18 cellular contexts compared by ENCODE assay signal in the genomic region with DNA sequence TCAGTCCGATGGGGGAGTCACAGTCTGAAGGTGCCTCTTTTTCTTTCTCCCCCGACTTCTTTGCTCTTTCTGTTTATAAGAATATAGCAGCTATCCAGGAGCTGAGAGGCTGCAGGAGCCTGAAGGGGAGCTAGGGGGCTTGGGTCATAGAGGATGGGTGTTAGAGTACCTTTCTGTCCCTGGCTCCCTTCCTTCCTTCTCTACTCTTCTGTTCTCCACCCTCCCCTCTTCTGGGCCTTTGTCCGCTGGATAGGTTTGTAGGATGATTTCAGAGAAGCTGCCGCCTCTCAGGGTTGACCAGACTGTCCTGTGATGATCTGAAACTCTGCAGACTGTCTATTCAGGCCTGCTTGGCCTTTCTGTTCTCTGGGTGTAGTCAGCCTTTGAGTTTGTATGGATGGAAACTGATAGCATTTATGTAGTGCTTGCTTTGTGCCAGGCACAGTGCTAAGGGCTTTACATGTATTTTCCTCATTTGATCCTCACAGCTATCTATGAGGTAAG. TPM values are rescaled to one million over a fixed set of nuclear protein-coding genes. Genes with fewer than 3 reads are reported as not detected.
DNase-seq lines count a peak whose midpoint lies in the region; ATAC-seq and TF ChIP-seq lines count a peak whose summit lies in the region.
"Had no signal": no experiment of that assay in that cellular context is flagged by ENCODE, and none has a peak within 500 bp of the region (broad histone marks: within the 10 kb centered on the region; RNA-seq: fewer than 3 reads in every experiment).

No MANE protein-coding gene starts in this region.

- CTCF ChIA-PET in HEK293 (lab: Yijun Ruan, JAX), result interaction anchor here (0.6 to 12.9 kb wide), 7 partner anchors 8 to 215 kb away, joined by 3 to 169 read pairs (median 3); no protein-coding TSS in a partner anchor

- no peak overlapping the region for H3K4me3 ChIP-seq in HEK293 (ENCODE audit: low read depth, low read length)
- H3K4me3 ChIP-seq: Peyer's patch had no signal

- H3K27me3 Mint-ChIP-seq in brain, result peaks cover 4% of the 10 kb centered on the region

- no peaks in the 10 kb centered on the region for H3K9me3 Mint-ChIP-seq in brain
- H3K9me3 Mint-ChIP-seq in stimulated activated effector memory CD8-positive, alpha-beta T cell treated with anti-CD3 and anti-CD28 coated beads, Interleukin-12 subunit alpha, Interleukin-12 subunit beta, amount 100 ng/mL, for 72 hours, result no peaks in the 10 kb centered on the region

- no peak overlapping the region for H3K27ac ChIP-seq in HEK293 (ENCODE audit: extremely low read depth, low read depth, low read length)
- H3K27ac ChIP-seq: HL-60, Peyer's patch had no signal

- peaks cover 40% of the 10 kb centered on the region for H3K4me1 Mint-ChIP-seq in brain
- H3K4me1 Mint-ChIP-seq in stimulated activated effector memory CD8-positive, alpha-beta T cell treated with anti-CD3 and anti-CD28 coated beads, Interleukin-12 subunit alpha, Interleukin-12 subunit beta, amount 100 ng/mL, for 72 hours, result no peaks in the 10 kb centered on the region
- H3K4me1 Mint-ChIP-seq: CD4-positive, alpha-beta memory T cell had no signal

- H3K9me3 ChIP-seq in HEK293 (ENCODE audit: control insufficient read depth, insufficient read depth, low read depth, low read length), result no peaks in the 10 kb centered on the region
- H3K9me3 ChIP-seq: Peyer's patch had no signal

- peak overlapping the region in 2 of 5 experiments; percentile 3 to 57 for H3K4me3 Mint-ChIP-seq in brain
- no peak overlapping the region for H3K4me3 Mint-ChIP-seq in stimulated activated effector memory CD8-positive, alpha-beta T cell treated with anti-CD3 and anti-CD28 coated beads, Interleukin-12 subunit alpha, Interleukin-12 subunit beta, amount 100 ng/mL, for 72 hours
- H3K4me3 Mint-ChIP-seq: CD4-positive, alpha-beta memory T cell had no signal

- peak; percentile 58 for DNase-seq in NCI-H82 (lab: John Stamatoyannopoulos, UW)
- DNase-seq in NCI-H82 treated with DMSO at 0.1 percent for 48 hours (lab: John Stamatoyannopoulos, UW; ENCODE audit: unreplicated experiment), result no peak
- DNase-seq in stimulated activated effector memory CD8-positive, alpha-beta T cell treated with anti-CD3 and anti-CD28 coated beads, Interleukin-12 subunit alpha, Interleukin-12 subunit beta, amount 100 ng/mL, for 72 hours (ENCODE audit: low spot score in 2 of 2), result no peak
- no peak for DNase-seq in DMS53 treated with DMSO at 0.1 percent for 48 hours (lab: John Stamatoyannopoulos, UW; ENCODE audit: unreplicated experiment)
- DNase-seq in NK-92 (lab: John Stamatoyannopoulos, UW; ENCODE audit: unreplicated experiment), result no peak
- DNase-seq: C1 segment of cervical spinal cord; CD4-positive, alpha-beta memory T cell; EL; GDM1; NCI-H774; OCI-M1; Peyer's patch; T-helper 2 cell had no signal

- H3K27ac Mint-ChIP-seq in brain, result peak overlapping the region in 4 of 5 experiments; percentile 38 to 81 (median 64)
- peak overlapping the region; percentile 48 for H3K27ac Mint-ChIP-seq in stimulated activated effector memory CD8-positive, alpha-beta T cell treated with anti-CD3 and anti-CD28 coated beads, Interleukin-12 subunit alpha, Interleukin-12 subunit beta, amount 100 ng/mL, for 72 hours
- H3K27ac Mint-ChIP-seq: CD4-positive, alpha-beta memory T cell had no signal

- 0 out of 2 replicates have a peak, but pooled peaks cover 3% of the 10 kb centered on the region for H3K4me1 ChIP-seq in HEK293 (ENCODE audit: control insufficient read depth, insufficient read depth, low read length)
- H3K4me1 ChIP-seq: Peyer's patch had no signal

- no peak for ATAC-seq in stimulated activated effector memory CD8-positive, alpha-beta T cell treated with anti-CD3 and anti-CD28 coated beads, Interleukin-12 subunit alpha, Interleukin-12 subunit beta, amount 100 ng/mL, for 72 hours
- ATAC-seq: SK-N-SH treated with all-trans-retinoic acid at 6 μM for 48 hours had no signal

- POLR2A ChIA-PET in HEK293 (lab: Yijun Ruan, JAX), result no interaction called here

- no peak for TF ChIP-seq CTCF in HEK293 (tag by site-specific recombination; IDR thresholded peaks at IDR 0.05)
- no peak for TF ChIP-seq CTCF in brain (conservative IDR thresholded peaks at IDR 0.05)

- peaks cover 66% of the 10 kb centered on the region for H3K36me3 Mint-ChIP-seq in brain
- H3K36me3 Mint-ChIP-seq in stimulated activated effector memory CD8-positive, alpha-beta T cell treated with anti-CD3 and anti-CD28 coated beads, Interleukin-12 subunit alpha, Interleukin-12 subunit beta, amount 100 ng/mL, for 72 hours, result peaks cover 25% of the 10 kb centered on the region
- H3K36me3 Mint-ChIP-seq: CD4-positive, alpha-beta memory T cell had no signal

- H3K36me3 ChIP-seq in HEK293 (ENCODE audit: control insufficient read depth in 2 of 2, insufficient read depth in 1 of 2, low read length in 2 of 2), result no peaks in the 10 kb centered on the region
- H3K36me3 ChIP-seq: Peyer's patch had no signal

TF ChIP-seq in HEK293, 187 proteins besides CTCF, POLR2A, EP300 and RAD21:
- no peak for TF ChIP-seq KLF16 (tag by site-specific recombination; IDR thresholded peaks at IDR 0.05)
- TF ChIP-seq, protein P1, sequence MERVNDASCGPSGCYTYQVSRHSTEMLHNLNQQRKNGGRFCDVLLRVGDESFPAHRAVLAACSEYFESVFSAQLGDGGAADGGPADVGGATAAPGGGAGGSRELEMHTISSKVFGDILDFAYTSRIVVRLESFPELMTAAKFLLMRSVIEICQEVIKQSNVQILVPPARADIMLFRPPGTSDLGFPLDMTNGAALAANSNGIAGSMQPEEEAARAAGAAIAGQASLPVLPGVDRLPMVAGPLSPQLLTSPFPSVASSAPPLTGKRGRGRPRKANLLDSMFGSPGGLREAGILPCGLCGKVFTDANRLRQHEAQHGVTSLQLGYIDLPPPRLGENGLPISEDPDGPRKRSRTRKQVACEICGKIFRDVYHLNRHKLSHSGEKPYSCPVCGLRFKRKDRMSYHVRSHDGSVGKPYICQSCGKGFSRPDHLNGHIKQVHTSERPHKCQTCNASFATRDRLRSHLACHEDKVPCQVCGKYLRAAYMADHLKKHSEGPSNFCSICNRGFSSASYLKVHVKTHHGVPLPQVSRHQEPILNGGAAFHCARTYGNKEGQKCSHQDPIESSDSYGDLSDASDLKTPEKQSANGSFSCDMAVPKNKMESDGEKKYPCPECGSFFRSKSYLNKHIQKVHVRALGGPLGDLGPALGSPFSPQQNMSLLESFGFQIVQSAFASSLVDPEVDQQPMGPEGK (tag by site-specific recombination; IDR thresholded peaks at IDR 0.05), result no peak
- TF ChIP-seq ZNF311 (tag by site-specific recombination; IDR thresholded peaks at IDR 0.05; ENCODE audit: borderline replicate concordance), result no peak
- no peak for TF ChIP-seq ZBTB48 (tag by site-specific recombination; IDR thresholded peaks at IDR 0.05)
- TF ChIP-seq, protein P2, sequence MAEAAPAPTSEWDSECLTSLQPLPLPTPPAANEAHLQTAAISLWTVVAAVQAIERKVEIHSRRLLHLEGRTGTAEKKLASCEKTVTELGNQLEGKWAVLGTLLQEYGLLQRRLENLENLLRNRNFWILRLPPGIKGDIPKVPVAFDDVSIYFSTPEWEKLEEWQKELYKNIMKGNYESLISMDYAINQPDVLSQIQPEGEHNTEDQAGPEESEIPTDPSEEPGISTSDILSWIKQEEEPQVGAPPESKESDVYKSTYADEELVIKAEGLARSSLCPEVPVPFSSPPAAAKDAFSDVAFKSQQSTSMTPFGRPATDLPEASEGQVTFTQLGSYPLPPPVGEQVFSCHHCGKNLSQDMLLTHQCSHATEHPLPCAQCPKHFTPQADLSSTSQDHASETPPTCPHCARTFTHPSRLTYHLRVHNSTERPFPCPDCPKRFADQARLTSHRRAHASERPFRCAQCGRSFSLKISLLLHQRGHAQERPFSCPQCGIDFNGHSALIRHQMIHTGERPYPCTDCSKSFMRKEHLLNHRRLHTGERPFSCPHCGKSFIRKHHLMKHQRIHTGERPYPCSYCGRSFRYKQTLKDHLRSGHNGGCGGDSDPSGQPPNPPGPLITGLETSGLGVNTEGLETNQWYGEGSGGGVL (tag by site-specific recombination; IDR thresholded peaks at IDR 0.05), result no peak
- TF ChIP-seq, protein P3, sequence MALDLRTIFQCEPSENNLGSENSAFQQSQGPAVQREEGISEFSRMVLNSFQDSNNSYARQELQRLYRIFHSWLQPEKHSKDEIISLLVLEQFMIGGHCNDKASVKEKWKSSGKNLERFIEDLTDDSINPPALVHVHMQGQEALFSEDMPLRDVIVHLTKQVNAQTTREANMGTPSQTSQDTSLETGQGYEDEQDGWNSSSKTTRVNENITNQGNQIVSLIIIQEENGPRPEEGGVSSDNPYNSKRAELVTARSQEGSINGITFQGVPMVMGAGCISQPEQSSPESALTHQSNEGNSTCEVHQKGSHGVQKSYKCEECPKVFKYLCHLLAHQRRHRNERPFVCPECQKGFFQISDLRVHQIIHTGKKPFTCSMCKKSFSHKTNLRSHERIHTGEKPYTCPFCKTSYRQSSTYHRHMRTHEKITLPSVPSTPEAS (tag by site-specific recombination; IDR thresholded peaks at IDR 0.05), result no peak
- no peak for TF ChIP-seq YY2 (tag by site-specific recombination; IDR thresholded peaks at IDR 0.05)
- peak; percentile 91 for TF ChIP-seq ZBTB17 (tag by site-specific recombination; IDR thresholded peaks at IDR 0.05)
TF ChIP-seq in HEK293: peak in this region for 1.

RNA-seq across cellular contexts. Expression of a gene that starts 26.3 kb away (rescaled TPM):
- polyA plus RNA-seq in brain (ENCODE audit: insufficient read depth, low read depth, low replicate concordance), result 6.7 TPM
- polyA plus RNA-seq: CD4-positive, alpha-beta memory T cell had no signal

RNA-seq across cellular contexts. Expression of a gene that starts 33.2 kb away (rescaled TPM):
- polyA plus RNA-seq in brain (ENCODE audit: insufficient read depth, low read depth, low replicate concordance), result not detected
- polyA plus RNA-seq: AG04450; CD4-positive, alpha-beta memory T cell had no signal

RNA-seq across cellular contexts. Expression of a gene that starts 45.4 kb away (rescaled TPM):
- polyA plus RNA-seq in brain (ENCODE audit: insufficient read depth, low read depth, low replicate concordance), result 80.2 TPM
